ENCODE assay signal across 8 cellular contexts in genomic region chr1:145824499-145824842, GRCh38. TPM values are rescaled to one million over a fixed set of nuclear protein-coding genes. Genes with fewer than 3 reads are reported as not detected.
DNase-seq lines count a peak whose midpoint lies in the region; ATAC-seq, FAIRE-seq and TF ChIP-seq lines count a peak whose summit lies in the region.

No MANE protein-coding gene starts in this region.

- peak overlapping the region; percentile 98 for H3K4me3 Mint-ChIP-seq in Caco-2 (ENCODE audit: unreplicated experiment)

- no peaks in the 10 kb centered on the region for H3K9me3 ChIP-seq in Caco-2
- no peaks in the 10 kb centered on the region for H3K9me3 ChIP-seq in PC-3 (ENCODE audit: low read length)
- H3K9me3 ChIP-seq in endothelial cell of umbilical vein (replicated peaks; ENCODE audit: control insufficient read depth, insufficient read depth, low read length), result no peaks in the 10 kb centered on the region
- H3K9me3 ChIP-seq in osteoblast (ENCODE audit: low read depth, low read length), result no peaks in the 10 kb centered on the region

- H3K27ac ChIP-seq in PC-3 (ENCODE audit: low read length) (peak overlapping the region; percentile 68), endothelial cell of umbilical vein (ENCODE audit: insufficient read depth, low read depth, low read length) (peak overlapping the region; percentile 69), osteoblast (ENCODE audit: low read depth, low read length) (peak overlapping the region; percentile 94)

- no peaks in the 10 kb centered on the region for H3K36me3 ChIP-seq in Caco-2 (ENCODE audit: control insufficient read depth, insufficient read depth, low read length)
- peaks cover 29% of the 10 kb centered on the region for H3K36me3 ChIP-seq in PC-3 (ENCODE audit: low read depth, low read length)
- H3K36me3 ChIP-seq in endothelial cell of umbilical vein (ENCODE audit: control insufficient read depth in 2 of 2, extremely low read depth in 1 of 2, insufficient read depth in 2 of 2, low read length in 2 of 2), result peaks cover 19 to 27% of the 10 kb centered on the region in 2 experiments
- H3K36me3 ChIP-seq in osteoblast (ENCODE audit: insufficient read depth, low read length), result peaks cover 33% of the 10 kb centered on the region

- no peaks in the 10 kb centered on the region for H3K27me3 Mint-ChIP-seq in Caco-2 (ENCODE audit: insufficient read depth, unreplicated experiment)

- H3F3A ChIP-seq in PC-3 (ENCODE audit: low read length, unreplicated experiment), result no peaks in the 10 kb centered on the region

- POLR2A ChIA-PET in Caco-2 (lab: Charles Lee) (interaction anchor here (0.6 to 1.5 kb wide), 5 partner anchors 10 to 118 kb away, joined by 3 to 7 read pairs (median 4); partner anchors contain the start of genes PDZK1 and PIAS3), PC-3 (lab: Charles Lee; ENCODE audit: unreplicated experiment) (interaction anchor here (0.6 to 1.0 kb wide), 2 partner anchors 9 to 21 kb away, joined by 3 read pairs; partner anchors contain the start of gene NUDT17), endothelial cell of umbilical vein (lab: Charles Lee) (interaction anchor here (0.7 to 1.6 kb wide), 3 partner anchors 42 to 103 kb away, joined by 3 to 5 read pairs (median 4); partner anchors contain the start of gene RBM8A)

- H3K4me3 ChIP-seq in Caco-2 (ENCODE audit: low read depth, low read length), result peak overlapping the region; percentile 64
- H3K4me3 ChIP-seq in PC-3 (ENCODE audit: low read length), result peak overlapping the region; percentile 82
- H3K4me3 ChIP-seq in endothelial cell of umbilical vein (replicated peaks in 1 of 3; ENCODE audit: insufficient read depth in 1 of 3, low read depth in 1 of 3, low read length in 3 of 3), result peak overlapping the region; percentile 47 to 95 (median 86)
- peak overlapping the region; percentile 99 for H3K4me3 ChIP-seq in osteoblast (ENCODE audit: insufficient read depth, low read length)

- TSS peak; percentile 66 for BruUV-seq in Caco-2 (replicated peaks; lab: Mats Ljungman, UMichigan)
- TSS peak; percentile 58 for BruUV-seq in PC-3 (replicated peaks; lab: Mats Ljungman, UMichigan)
- no TSS peak for BruUV-seq in endothelial cell of umbilical vein (replicated peaks; lab: Mats Ljungman, UMichigan)

- H3K9me2 ChIP-seq in PC-3 (replicated peaks; ENCODE audit: low read length), result no peaks in the 10 kb centered on the region

- H3K4me2 ChIP-seq in PC-3 (ENCODE audit: low read length) (peak overlapping the region; percentile 93), endothelial cell of umbilical vein (ENCODE audit: insufficient read depth, low read length) (peak overlapping the region; percentile 71), osteoblast (ENCODE audit: insufficient read depth, low read length) (peak overlapping the region; percentile 89)

- H3K9me1 ChIP-seq in endothelial cell of umbilical vein (replicated peaks; ENCODE audit: control insufficient read depth, extremely low read depth, insufficient read depth, low read length), result no peaks in the 10 kb centered on the region

- peak; percentile 42 for FAIRE-seq in endothelial cell of umbilical vein (lab: Jason Lieb, UNC)

- intact Hi-C loops in Caco-2 (cut with micrococcal nuclease; ENCODE audit: unreplicated experiment), result loop anchor here (1.0 to 5.0 kb wide), 2 partner anchors 42 to 84 kb away; no protein-coding TSS in a partner anchor
- intact Hi-C loops in PC-3 (cut with micrococcal nuclease), result loop anchor here (1.0 to 5.0 kb wide), 2 partner anchors 42 to 82 kb away; no protein-coding TSS in a partner anchor
- intact Hi-C loops in endothelial cell of umbilical vein (cut with micrococcal nuclease), result loop anchor here (1.0 to 10.0 kb wide), 3 partner anchors 39 to 104 kb away; no protein-coding TSS in a partner anchor

- no peaks in the 10 kb centered on the region for H4K20me1 ChIP-seq in PC-3 (ENCODE audit: low read length)
- no peaks in the 10 kb centered on the region for H4K20me1 ChIP-seq in endothelial cell of umbilical vein (replicated peaks; ENCODE audit: control insufficient read depth, extremely low read depth, insufficient read depth, low read length)
- no peaks in the 10 kb centered on the region for H4K20me1 ChIP-seq in osteoblast (ENCODE audit: insufficient read depth, low read length)

- TF ChIP-seq CTCF in Caco-2 (IDR thresholded peaks at IDR 0.05; ENCODE audit: insufficient read depth in 1 of 2, low read depth in 1 of 2, low read length in 1 of 2, severe bottlenecking in 1 of 2, unreplicated experiment in 1 of 2), result no peak
- no peak for TF ChIP-seq CTCF in PC-3 (conservative IDR thresholded peaks at IDR 0.05; ENCODE audit: low read depth, low read length)
- TF ChIP-seq CTCF in endothelial cell of umbilical vein (IDR thresholded peaks at IDR 0.05; ENCODE audit: extremely low read depth in 1 of 2, insufficient read depth in 1 of 2, low read depth in 1 of 2, low read length in 2 of 2), result no peak
- TF ChIP-seq CTCF in osteoblast (IDR thresholded peaks at IDR 0.05; ENCODE audit: extremely low read depth, low read depth, low read length), result no peak

- peak overlapping the region; percentile 97 for H3K27ac Mint-ChIP-seq in Caco-2 (ENCODE audit: unreplicated experiment)

- no peaks in the 10 kb centered on the region for H3K4me1 Mint-ChIP-seq in Caco-2 (ENCODE audit: low read depth, unreplicated experiment)

- no peaks in the 10 kb centered on the region for H3K4me1 ChIP-seq in Caco-2
- H3K4me1 ChIP-seq in PC-3 (ENCODE audit: insufficient read depth, low read length), result peaks cover 15% of the 10 kb centered on the region
- H3K4me1 ChIP-seq in endothelial cell of umbilical vein (ENCODE audit: control insufficient read depth, extremely low read depth, insufficient read depth, low read length), result peaks cover 13% of the 10 kb centered on the region
- H3K4me1 ChIP-seq in osteoblast (ENCODE audit: insufficient read depth, low read length), result peaks cover 5% of the 10 kb centered on the region

- peak; percentile 8 for ATAC-seq in PC-3
- ATAC-seq in GM21619 (IDR thresholded peaks at IDR 0.05; ENCODE audit: unreplicated experiment), result no peak
- no peak for ATAC-seq in GM21717 (IDR thresholded peaks at IDR 0.05; ENCODE audit: unreplicated experiment)
- ATAC-seq in HG02973 (IDR thresholded peaks at IDR 0.05; ENCODE audit: unreplicated experiment), result no peak

- peak overlapping the region; percentile 90 for H3K9ac ChIP-seq in PC-3 (ENCODE audit: low read length)
- peak overlapping the region; percentile 89 for H3K9ac ChIP-seq in endothelial cell of umbilical vein (replicated peaks; ENCODE audit: extremely low read depth, insufficient read depth, low read length)

- H3K79me2 ChIP-seq in PC-3 (ENCODE audit: low read length) (peaks cover 50% of the 10 kb centered on the region), endothelial cell of umbilical vein (ENCODE audit: control insufficient read depth, insufficient read depth, low read length) (peaks cover 26% of the 10 kb centered on the region), osteoblast (ENCODE audit: insufficient read depth, low read length) (peaks cover 37% of the 10 kb centered on the region)

- H3K27me3 ChIP-seq in Caco-2 (replicated peaks; ENCODE audit: control insufficient read depth, insufficient read depth, low read length) (no peaks in the 10 kb centered on the region), PC-3 (ENCODE audit: low read length) (no peaks in the 10 kb centered on the region), endothelial cell of umbilical vein (ENCODE audit: control insufficient read depth in 2 of 2, insufficient read depth in 2 of 2, low read length in 2 of 2) (no peaks in the 10 kb centered on the region), osteoblast (ENCODE audit: insufficient read depth, low read length) (no peaks in the 10 kb centered on the region)

- dilution Hi-C loops in endothelial cell of umbilical vein (cut with MboI; ENCODE audit: extremely low pct_ligation_motif_present, low sequenced_read_pairs), result no loop called here

- H3K9me3 Mint-ChIP-seq in Caco-2 (ENCODE audit: unreplicated experiment), result no peaks in the 10 kb centered on the region

- TF ChIP-seq POLR2A in endothelial cell of umbilical vein (IDR thresholded peaks at IDR 0.05; ENCODE audit: low read depth, low read length), result no peak

- H2AFZ ChIP-seq in PC-3 (ENCODE audit: low read length) (peak overlapping the region; percentile 89), endothelial cell of umbilical vein (ENCODE audit: low read depth, low read length) (peak overlapping the region; percentile 62), osteoblast (ENCODE audit: low read length) (peak overlapping the region; percentile 100)

- CTCF ChIA-PET in Caco-2 (lab: Charles Lee), result interaction anchor here (2.5 kb wide), 1 partner anchor 21 kb away, joined by 11 read pairs; the partner anchor contains the start of gene NUDT17
- CTCF ChIA-PET in PC-3 (lab: Charles Lee), result interaction anchor here (1.0 kb wide), 1 partner anchor 42 kb away, joined by 3 read pairs; no protein-coding TSS in a partner anchor
- CTCF ChIA-PET in endothelial cell of umbilical vein (lab: Charles Lee), result interaction anchor here (1.1 to 6.2 kb wide), 7 partner anchors 18 to 103 kb away, joined by 3 to 69 read pairs (median 4); partner anchors contain the start of genes NUDT17 and PIAS3

- DNase-seq in Caco-2 (no peak), PC-3 (no peak), endothelial cell of umbilical vein (ENCODE audit: low read depth, low spot score) (no peak), osteoblast (ENCODE audit: insufficient read length, low spot score, missing footprints) (peak; percentile 75), HuH-7 (ENCODE audit: low spot score) (no peak)

- peaks cover 39% of the 10 kb centered on the region for H3K36me3 Mint-ChIP-seq in Caco-2 (ENCODE audit: insufficient read depth, unreplicated experiment)

RNA-seq across cellular contexts. Expression of gene POLR3C, which starts 0.5 kb away (rescaled TPM):
- total RNA-seq in Caco-2 (2022) (48.0 and 48.8 TPM in 2 replicates), PC-3 (2014; rRNA removed) (35.8 and 41.5 TPM in 2 replicates), endothelial cell of umbilical vein (30.4 and 31.0 TPM in 2 replicates), osteoblast (54.3 and 63.1 TPM in 2 replicates)
- 28.4 and 29.5 TPM in 2 replicates for polyA plus RNA-seq in endothelial cell of umbilical vein
- 38.1 and 38.3 TPM in 2 replicates for polyA plus RNA-seq in endothelial cell of umbilical vein (2011; cell fraction: cytosol; rRNA removed)
- 52.1 and 53.3 TPM in 2 replicates for polyA plus RNA-seq in endothelial cell of umbilical vein (2011; cell fraction: nucleus; rRNA removed)
- polyA plus RNA-seq in endothelial cell of umbilical vein (2012), result 22.1 and 27.2 TPM in 2 replicates
- polyA minus RNA-seq in endothelial cell of umbilical vein, result 42.6 and 48.0 TPM in 2 replicates
- polyA minus RNA-seq in endothelial cell of umbilical vein (2011; cell fraction: cytosol; rRNA and poly(A)+ RNA removed), result 23.2 TPM
- polyA minus RNA-seq in endothelial cell of umbilical vein (2011; cell fraction: nucleus; rRNA and poly(A)+ RNA removed), result 24.2 and 29.4 TPM in 2 replicates

RNA-seq across cellular contexts. Expression of gene RNF115, which starts 0.6 kb away (rescaled TPM):
- total RNA-seq in Caco-2 (2022) (16.6 and 17.5 TPM in 2 replicates), PC-3 (2014; rRNA removed) (15.2 and 15.9 TPM in 2 replicates), endothelial cell of umbilical vein (17.3 and 20.5 TPM in 2 replicates), osteoblast (23.2 and 25.6 TPM in 2 replicates)
- 6.4 and 7.6 TPM in 2 replicates for polyA plus RNA-seq in endothelial cell of umbilical vein
- polyA plus RNA-seq in endothelial cell of umbilical vein (2011; cell fraction: cytosol; rRNA removed), result 8.2 and 8.3 TPM in 2 replicates
- 20.5 and 22.1 TPM in 2 replicates for polyA plus RNA-seq in endothelial cell of umbilical vein (2011; cell fraction: nucleus; rRNA removed)
- 7.9 and 11.6 TPM in 2 replicates for polyA plus RNA-seq in endothelial cell of umbilical vein (2012)
- polyA minus RNA-seq in endothelial cell of umbilical vein, result 14.3 and 16.2 TPM in 2 replicates
- polyA minus RNA-seq in endothelial cell of umbilical vein (2011; cell fraction: cytosol; rRNA and poly(A)+ RNA removed), result 4.8 TPM
- 17.6 and 22.6 TPM in 2 replicates for polyA minus RNA-seq in endothelial cell of umbilical vein (2011; cell fraction: nucleus; rRNA and poly(A)+ RNA removed)

RNA-seq across cellular contexts. Expression of gene NUDT17, which starts 21.0 kb away (rescaled TPM):
- total RNA-seq in Caco-2 (2022) (4.8 and 6.4 TPM in 2 replicates), PC-3 (2014; rRNA removed) (2.4 and 3.0 TPM in 2 replicates), endothelial cell of umbilical vein (3.6 and 5.1 TPM in 2 replicates), osteoblast (1.8 and 4.0 TPM in 2 replicates)
- polyA plus RNA-seq in endothelial cell of umbilical vein, result 9.0 TPM in 2 replicates
- polyA plus RNA-seq in endothelial cell of umbilical vein (2011; cell fraction: cytosol; rRNA removed), result 6.9 and 7.0 TPM in 2 replicates
- polyA plus RNA-seq in endothelial cell of umbilical vein (2011; cell fraction: nucleus; rRNA removed), result 16.4 and 17.0 TPM in 2 replicates
- 4.5 TPM in 2 replicates for polyA plus RNA-seq in endothelial cell of umbilical vein (2012)
- 3.9 and 4.0 TPM in 2 replicates for polyA minus RNA-seq in endothelial cell of umbilical vein
- polyA minus RNA-seq in endothelial cell of umbilical vein (2011; cell fraction: cytosol; rRNA and poly(A)+ RNA removed), result not detected
- 2.5 and 2.6 TPM in 2 replicates for polyA minus RNA-seq in endothelial cell of umbilical vein (2011; cell fraction: nucleus; rRNA and poly(A)+ RNA removed)

RNA-seq across cellular contexts. Expression of gene PIAS3, which starts 34.4 kb away (rescaled TPM):
- 20.3 and 22.0 TPM in 2 replicates for total RNA-seq in Caco-2 (2022)
- 25.2 and 27.2 TPM in 2 replicates for total RNA-seq in PC-3 (2014; rRNA removed)
- 50.1 and 53.3 TPM in 2 replicates for total RNA-seq in endothelial cell of umbilical vein
- polyA plus RNA-seq in endothelial cell of umbilical vein, result 69.9 and 71.8 TPM in 2 replicates
- 37.9 and 42.4 TPM in 2 replicates for polyA plus RNA-seq in endothelial cell of umbilical vein (2011; cell fraction: cytosol; rRNA removed)
- polyA plus RNA-seq in endothelial cell of umbilical vein (2011; cell fraction: nucleus; rRNA removed), result 129 and 162 TPM in 2 replicates
- 45.0 and 49.8 TPM in 2 replicates for polyA plus RNA-seq in endothelial cell of umbilical vein (2012)
- 42.6 and 44.0 TPM in 2 replicates for polyA minus RNA-seq in endothelial cell of umbilical vein
- polyA minus RNA-seq in endothelial cell of umbilical vein (2011; cell fraction: cytosol; rRNA and poly(A)+ RNA removed), result 8.5 TPM
- polyA minus RNA-seq in endothelial cell of umbilical vein (2011; cell fraction: nucleus; rRNA and poly(A)+ RNA removed), result 36.0 and 38.8 TPM in 2 replicates
- total RNA-seq in osteoblast, result 15.2 and 17.4 TPM in 2 replicates
